Comparison of ENCODE assay signal across 21 cellular contexts in the genomic region with DNA sequence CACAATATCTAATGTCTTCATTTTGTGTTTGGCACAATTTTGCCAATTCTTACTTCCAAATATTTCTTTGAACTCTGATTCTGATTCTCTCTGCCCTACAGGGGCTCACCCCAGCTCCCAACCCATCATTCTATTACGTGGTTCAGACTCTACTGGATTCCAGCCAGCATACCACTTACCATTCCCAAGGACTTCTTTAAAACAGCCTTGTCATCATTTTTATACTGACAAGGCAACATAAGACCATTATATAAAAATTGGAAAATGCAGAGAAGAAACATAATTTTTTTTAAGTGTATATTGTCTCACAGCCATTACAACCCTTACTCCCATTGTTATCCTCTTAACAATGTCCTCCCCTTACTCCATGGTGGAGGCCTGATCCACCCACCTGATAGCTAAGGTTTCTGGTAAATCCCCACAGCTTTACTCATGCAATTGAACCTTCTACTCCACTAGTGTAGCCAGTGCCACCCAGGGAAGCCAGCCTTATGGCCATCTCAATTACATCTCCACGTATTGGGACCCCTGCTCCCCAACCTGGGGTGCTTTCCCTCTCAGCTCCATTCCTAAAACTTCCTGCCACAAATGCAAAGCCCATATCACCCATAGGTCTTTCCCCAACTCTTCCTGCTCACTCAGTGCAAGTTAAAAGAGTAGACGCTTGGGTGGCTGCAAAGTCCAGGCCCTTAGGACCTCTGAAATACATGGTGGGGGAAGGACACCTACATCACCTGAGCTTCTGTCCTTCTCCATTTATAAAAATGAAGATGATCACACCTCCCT. TPM values are rescaled to one million over a fixed set of nuclear protein-coding genes. Genes with fewer than 3 reads are reported as not detected.
DNase-seq lines count a peak whose midpoint lies in the region; ATAC-seq, FAIRE-seq and TF ChIP-seq lines count a peak whose summit lies in the region.
"Had no signal": no experiment of that assay in that cellular context is flagged by ENCODE, and none has a peak within 500 bp of the region (broad histone marks: within the 10 kb centered on the region; RNA-seq: fewer than 3 reads in every experiment).

No MANE protein-coding gene starts in this region.

- no peak for TF ChIP-seq RAD21 in HepG2 (CRISPR knock-in tag; IDR thresholded peaks at IDR 0.05)

- H3K9ac ChIP-seq in HepG2 (ENCODE audit: insufficient read depth, low read depth, low read length): no peak overlapping the region
- H3K9ac ChIP-seq in SK-N-MC (ENCODE audit: insufficient read length): no peak overlapping the region

- CTCF ChIA-PET in HepG2 (lab: Yijun Ruan, JAX; ENCODE audit: low intra/inter-chr PET ratio, low total read pairs): no interaction called here

- H3K4me3 ChIP-seq in HepG2 (replicated peaks in 1 of 3; ENCODE audit: insufficient read depth in 1 of 3, low read depth in 2 of 3, low read length in 3 of 3) (no peak overlapping the region), right lobe of liver (no peak overlapping the region), SK-N-MC (0 out of 2 replicates have a peak overlapping the region, but pooled peaks have one; percentile 9), esophagus muscularis mucosa (no peak overlapping the region)
- H3K4me3 ChIP-seq: GM23338 had no signal

- WGBS in HepG2 (ENCODE audit: low lambda C conversion rate): 24% methylated on average over 3 of the region's 3 CpGs
- WGBS in right lobe of liver (ENCODE audit: insufficient coverage, low coverage, low lambda C conversion rate, missing lambda C conversion rate): 85% methylated on average over 3 of the region's 3 CpGs
- 81% methylated on average over 3 of the region's 3 CpGs for WGBS in esophagus muscularis mucosa

- TF ChIP-seq POLR2A in HepG2 (IDR thresholded peaks at IDR 0.05; ENCODE audit: insufficient read depth in 1 of 2, low read depth in 2 of 2, low read length in 2 of 2) (no peak), right lobe of liver (IDR thresholded peaks at IDR 0.05) (no peak), esophagus muscularis mucosa (IDR thresholded peaks at IDR 0.05; ENCODE audit: low read depth) (no peak)

- intact Hi-C loops in HepG2 (cut with micrococcal nuclease; ENCODE audit: unreplicated experiment) (no loop called here), right lobe of liver (cut with DNase I) (no loop called here), esophagus muscularis mucosa (cut with DNase I) (no loop called here)

- H2AFZ ChIP-seq in HepG2 (ENCODE audit: low read length): no peak overlapping the region
- H2AFZ ChIP-seq: GM23338 had no signal

- H4K20me1 ChIP-seq in HepG2 (ENCODE audit: insufficient read depth, low read length): no peaks in the 10 kb centered on the region

- in situ Hi-C loops in HepG2 (cut with HindIII; ENCODE audit: extremely low pct_ligation_motif_present, low pct_unique_long_range_greater_than_20kb): no loop called here

- no peaks in the 10 kb centered on the region for H3K36me3 ChIP-seq in HepG2 (replicated peaks in 1 of 2; ENCODE audit: control insufficient read depth in 1 of 2, insufficient read depth in 2 of 2, low read length in 2 of 2)
- H3K36me3 ChIP-seq in right lobe of liver: no peaks in the 10 kb centered on the region
- peaks cover 99% of the 10 kb centered on the region for H3K36me3 ChIP-seq in SK-N-MC (ENCODE audit: insufficient read depth, low read length)
- H3K36me3 ChIP-seq in esophagus muscularis mucosa: no peaks in the 10 kb centered on the region
- H3K36me3 ChIP-seq: BE2C had no signal

- H3K4me1 ChIP-seq in HepG2 (ENCODE audit: insufficient read depth, low read length) (no peaks in the 10 kb centered on the region), right lobe of liver (no peaks in the 10 kb centered on the region), esophagus muscularis mucosa (no peaks in the 10 kb centered on the region)

- H3K4me2 ChIP-seq in HepG2 (ENCODE audit: low read depth, low read length): no peak overlapping the region
- H3K4me2 ChIP-seq: GM23338 had no signal

- no peaks in the 10 kb centered on the region for H3K79me2 ChIP-seq in HepG2 (ENCODE audit: insufficient read depth, low read length)

- H3K27me3 ChIP-seq in HepG2 (ENCODE audit: control insufficient read depth in 1 of 2, insufficient read depth in 2 of 2, low read length in 2 of 2) (no peaks in the 10 kb centered on the region), right lobe of liver (no peaks in the 10 kb centered on the region), esophagus muscularis mucosa (no peaks in the 10 kb centered on the region)

- DNase-seq in HepG2 (ENCODE audit: low spot score) (no peak), right lobe of liver (no peak), SK-N-MC (ENCODE audit: low read depth, low spot score) (peak; percentile 59), esophagus muscularis mucosa (ENCODE audit: extremely low spot score) (peak; percentile 66), NCI-H345 treated with DMSO at 0.1 percent for 48 hours (lab: John Stamatoyannopoulos, UW; ENCODE audit: unreplicated experiment) (no peak), activated T-cell treated with anti-CD3 and anti-CD28 coated beads for 4 hours (no peak)
- DNase-seq: ACHN; BE2C; C1 segment of cervical spinal cord; CD4-positive, CD25-positive, alpha-beta regulatory T cell; CD8-positive, alpha-beta memory T cell; COR-L47; DMS 273 treated with DMSO at 0.1 percent for 48 hours; DMS53; GF-D8; H7; HFFc6 had no signal

- POLR2A ChIA-PET in HepG2 (lab: Yijun Ruan, JAX): no interaction called here

- BruUV-seq in HepG2 (replicated peaks; lab: Mats Ljungman, UMichigan): no TSS peak

- H3K27ac ChIP-seq in HepG2 (ENCODE audit: extremely low read length, insufficient read depth, low read length) (no peak overlapping the region), right lobe of liver (no peak overlapping the region), SK-N-MC (peak overlapping the region; percentile 74; the same call in 1 of the 2 replicates), esophagus muscularis mucosa (replicated peaks in 1 of 4) (no peak overlapping the region)

- H3K9me3 ChIP-seq in HepG2 (ENCODE audit: low read length) (no peaks in the 10 kb centered on the region), right lobe of liver (no peaks in the 10 kb centered on the region), SK-N-MC (ENCODE audit: low read depth, low read length) (peaks cover 4% of the 10 kb centered on the region; the same call in 1 of the 2 replicates), esophagus muscularis mucosa (no peaks in the 10 kb centered on the region)
- H3K9me3 ChIP-seq: BE2C had no signal

- ATAC-seq in HepG2 (no peak), right lobe of liver (no peak)
- ATAC-seq: GM23338, HCT116 had no signal

- no peak for TF ChIP-seq CTCF in HepG2 (CRISPR knock-in tag; IDR thresholded peaks at IDR 0.05)
- TF ChIP-seq CTCF in right lobe of liver (IDR thresholded peaks at IDR 0.05): no peak
- TF ChIP-seq CTCF in esophagus muscularis mucosa (IDR thresholded peaks at IDR 0.05): no peak

- TF ChIP-seq EP300 in HepG2 (IDR thresholded peaks at IDR 0.05; ENCODE audit: low read depth in 2 of 2, low read length in 2 of 2) (no peak), HepG2 (CRISPR knock-in tag; IDR thresholded peaks at IDR 0.05; ENCODE audit: borderline replicate concordance) (no peak), esophagus muscularis mucosa (IDR thresholded peaks at IDR 0.05) (no peak)

- no peak for FAIRE-seq in HepG2 (lab: Jason Lieb, UNC)

RNA-seq across cellular contexts. Expression of gene UGT3A2, which starts 19.1 kb away (rescaled TPM):
- total RNA-seq in HepG2 (2016; rRNA removed; fragmentation: Illumina TruSeq; extraction: Trizol): not detected in 2 replicates
- total RNA-seq in HepG2 (2016; cell fraction: cytosol; rRNA removed; fragmentation: Illumina TruSeq; extraction: Trizol; ENCODE audit: low read depth): not detected in 2 replicates
- total RNA-seq in HepG2 (2016; cell fraction: insoluble cytoplasmic fraction; rRNA removed; fragmentation: Illumina TruSeq; extraction: Trizol): not detected in 2 replicates
- total RNA-seq in HepG2 (2016; cell fraction: membrane; rRNA removed; fragmentation: Illumina TruSeq; extraction: Trizol): not detected in 2 replicates
- not detected in 2 replicates for total RNA-seq in HepG2 (2016; cell fraction: nucleus; rRNA removed; fragmentation: Illumina TruSeq; extraction: Trizol)
- not detected in 2 replicates for polyA plus RNA-seq in HepG2 (2011; rRNA removed)
- polyA plus RNA-seq in HepG2 (2011; cell fraction: cytosol; rRNA removed): not detected in 2 replicates
- polyA plus RNA-seq in HepG2 (2011; cell fraction: nucleus; rRNA removed): not detected in 2 replicates
- not detected in 2 replicates for polyA plus RNA-seq in HepG2 (2012)
- not detected in 2 replicates for polyA plus RNA-seq in HepG2 (2016; cell fraction: cytosol; fragmentation: Illumina TruSeq; extraction: Trizol; ENCODE audit: low read depth)
- polyA plus RNA-seq in HepG2 (2016; cell fraction: insoluble cytoplasmic fraction; fragmentation: Illumina TruSeq; extraction: Trizol; ENCODE audit: low read depth): not detected in 2 replicates
- not detected in 2 replicates for polyA plus RNA-seq in HepG2 (2016; cell fraction: membrane; fragmentation: Illumina TruSeq; extraction: Trizol; ENCODE audit: low read depth)
- polyA plus RNA-seq in HepG2 (2016; cell fraction: nucleus; fragmentation: Illumina TruSeq; extraction: Trizol; ENCODE audit: insufficient read depth, low read depth): not detected in 2 replicates
- not detected in 2 replicates for polyA minus RNA-seq in HepG2 (2011; rRNA and poly(A)+ RNA removed; ENCODE audit: low replicate concordance)
- not detected in 2 replicates for polyA minus RNA-seq in HepG2 (2011; cell fraction: cytosol; rRNA and poly(A)+ RNA removed)
- polyA minus RNA-seq in HepG2 (2011; cell fraction: nucleus; rRNA and poly(A)+ RNA removed): not detected in 2 replicates
- total RNA-seq in right lobe of liver: 1 to 10 TPM in 1 of 6 experiments, under 1 TPM in 1, not detected in 4; 0.43 to 1.0 TPM
- not detected for total RNA-seq in esophagus muscularis mucosa
- total RNA-seq: A172; CD4-positive, CD25-positive, alpha-beta regulatory T cell; CD8-positive, alpha-beta memory T cell; HFFc6 had no signal

RNA-seq across cellular contexts. Expression of gene UGT3A1, which starts 56.4 kb away (rescaled TPM):
- total RNA-seq in HepG2 (2016; rRNA removed; fragmentation: Illumina TruSeq; extraction: Trizol): not detected in 2 replicates
- total RNA-seq in HepG2 (2016; cell fraction: cytosol; rRNA removed; fragmentation: Illumina TruSeq; extraction: Trizol; ENCODE audit: low read depth): not detected in 2 replicates
- not detected in 2 replicates for total RNA-seq in HepG2 (2016; cell fraction: insoluble cytoplasmic fraction; rRNA removed; fragmentation: Illumina TruSeq; extraction: Trizol)
- not detected in 2 replicates for total RNA-seq in HepG2 (2016; cell fraction: membrane; rRNA removed; fragmentation: Illumina TruSeq; extraction: Trizol)
- not detected in 2 replicates for total RNA-seq in HepG2 (2016; cell fraction: nucleus; rRNA removed; fragmentation: Illumina TruSeq; extraction: Trizol)
- not detected in 2 replicates for polyA plus RNA-seq in HepG2 (2011; rRNA removed)
- polyA plus RNA-seq in HepG2 (2011; cell fraction: cytosol; rRNA removed): not detected in 2 replicates
- polyA plus RNA-seq in HepG2 (2011; cell fraction: nucleus; rRNA removed): not detected in 2 replicates
- not detected in 2 replicates for polyA plus RNA-seq in HepG2 (2012)
- not detected in 2 replicates for polyA plus RNA-seq in HepG2 (2016; cell fraction: cytosol; fragmentation: Illumina TruSeq; extraction: Trizol; ENCODE audit: low read depth)
- polyA plus RNA-seq in HepG2 (2016; cell fraction: insoluble cytoplasmic fraction; fragmentation: Illumina TruSeq; extraction: Trizol; ENCODE audit: low read depth): not detected in 2 replicates
- not detected in 2 replicates for polyA plus RNA-seq in HepG2 (2016; cell fraction: membrane; fragmentation: Illumina TruSeq; extraction: Trizol; ENCODE audit: low read depth)
- polyA plus RNA-seq in HepG2 (2016; cell fraction: nucleus; fragmentation: Illumina TruSeq; extraction: Trizol; ENCODE audit: insufficient read depth, low read depth): not detected in 2 replicates
- polyA minus RNA-seq in HepG2 (2011; rRNA and poly(A)+ RNA removed; ENCODE audit: low replicate concordance): not detected in 2 replicates
- polyA minus RNA-seq in HepG2 (2011; cell fraction: cytosol; rRNA and poly(A)+ RNA removed): not detected in 2 replicates
- polyA minus RNA-seq in HepG2 (2011; cell fraction: nucleus; rRNA and poly(A)+ RNA removed): not detected in 2 replicates
- total RNA-seq in right lobe of liver: 10 to 100 TPM; 14.7 to 62.1 (median 30.3) TPM
- total RNA-seq in esophagus muscularis mucosa: not detected
- total RNA-seq: A172; CD4-positive, CD25-positive, alpha-beta regulatory T cell; CD8-positive, alpha-beta memory T cell; Daoy; HFFc6 had no signal
- polyA plus RNA-seq: CD4-positive, CD25-positive, alpha-beta regulatory T cell; CD8-positive, alpha-beta memory T cell had no signal

Comparison
In these comparisons a context has a peak if more than half of its experiments do, and no peak if none do; other contexts are left out.
1. RNA of gene UGT3A1, which starts 56.4 kb away (total RNA-seq): 14.7 to 62.1 TPM in right lobe of liver; not detected in HepG2 and not detected in esophagus muscularis mucosa; every median in the first group is over 10 times any median in the second.
2. DNase-seq: peak in SK-N-MC (single experiment) and esophagus muscularis mucosa (single experiment); none in HepG2 (single experiment), right lobe of liver (0 of 3), NCI-H345 treated with DMSO at 0.1 percent for 48 hours (single experiment) and activated T-cell treated with anti-CD3 and anti-CD28 coated beads for 4 hours (single experiment).